In the genomic region with DNA sequence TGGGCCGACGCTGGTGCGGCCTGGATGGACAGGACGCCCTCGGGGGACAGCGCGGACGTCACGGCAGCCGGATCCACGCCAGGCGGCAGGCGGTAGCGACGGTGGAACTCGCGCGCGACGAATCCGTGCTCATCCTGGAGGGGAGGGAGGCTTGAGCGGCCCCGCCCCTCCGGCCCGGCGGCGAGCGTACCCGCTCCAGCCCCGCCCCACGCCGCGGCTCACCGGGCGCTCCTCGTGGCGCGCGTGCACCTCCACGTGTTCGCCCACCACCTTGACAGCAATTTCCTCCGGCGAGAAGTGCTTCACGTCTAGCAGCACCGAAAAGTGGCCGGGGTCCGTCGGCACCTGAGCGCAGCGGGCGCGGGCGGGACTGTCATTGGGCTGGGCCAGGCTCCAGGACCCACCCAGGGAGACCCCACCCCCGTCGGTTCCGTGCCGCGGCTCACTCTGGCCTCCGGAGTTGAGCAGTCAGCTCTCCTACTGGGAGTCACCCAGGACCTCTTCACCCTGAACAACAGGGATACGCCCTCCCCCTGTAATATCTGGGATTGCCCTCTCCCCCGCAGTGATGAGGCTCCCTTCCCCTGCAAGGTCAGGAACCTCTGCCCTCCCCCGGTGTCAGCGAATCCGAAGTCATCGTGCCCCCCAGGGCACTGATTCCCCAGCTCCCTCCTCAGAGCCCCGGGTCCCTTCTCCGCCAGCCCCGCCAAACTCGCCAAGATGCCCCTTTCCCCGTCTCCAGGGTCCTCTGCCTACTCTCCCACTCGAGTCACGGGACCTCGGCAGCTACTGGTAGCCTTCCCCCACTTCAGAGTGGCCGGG, we compare ENCODE assay signal across 9 cellular contexts. TPM values are rescaled to one million over a fixed set of nuclear protein-coding genes. Genes with fewer than 3 reads are reported as not detected.
DNase-seq lines count a peak whose midpoint lies in the region; ATAC-seq, FAIRE-seq and TF ChIP-seq lines count a peak whose summit lies in the region.
"Had no signal": no experiment of that assay in that cellular context is flagged by ENCODE, and none has a peak within 500 bp of the region (broad histone marks: within the 10 kb centered on the region; RNA-seq: fewer than 3 reads in every experiment).

No MANE protein-coding gene starts in this region.

- no peak for FAIRE-seq in RCC 7860 (lab: Jason Lieb, UNC)
- FAIRE-seq: bronchial epithelial cell had no signal

- peaks cover 41% of the 10 kb centered on the region for H3K4me1 Mint-ChIP-seq in CD4-positive, alpha-beta T cell (ENCODE audit: low read depth)
- peaks cover 36% of the 10 kb centered on the region for H3K4me1 Mint-ChIP-seq in activated CD8-positive, alpha-beta T cell treated with anti-CD3 and anti-CD28 coated beads, Interleukin-2, amount 10 ng/mL, durations not matched to agents 7 days and 5 days (ENCODE audit: low read depth)
- H3K4me1 Mint-ChIP-seq in neural crest cell = peaks cover 25% of the 10 kb centered on the region

- H3K36me3 Mint-ChIP-seq in CD4-positive, alpha-beta T cell (ENCODE audit: low read depth) = peaks cover 35% of the 10 kb centered on the region
- H3K36me3 Mint-ChIP-seq in activated CD8-positive, alpha-beta T cell treated with anti-CD3 and anti-CD28 coated beads, Interleukin-2, amount 10 ng/mL, durations not matched to agents 7 days and 5 days (ENCODE audit: low read depth) = peaks cover 27% of the 10 kb centered on the region
- H3K36me3 Mint-ChIP-seq in neural crest cell (ENCODE audit: low read depth) = no peaks in the 10 kb centered on the region

- ATAC-seq in CD4-positive, alpha-beta T cell (ENCODE audit: poor library complexity) = peak; percentile 5
- ATAC-seq in activated CD8-positive, alpha-beta T cell treated with anti-CD3 and anti-CD28 coated beads, Interleukin-2, amount 10 ng/mL, durations not matched to agents 7 days and 5 days = no peak
- ATAC-seq in HG03025 (IDR thresholded peaks at IDR 0.05; ENCODE audit: low FRiP score, unreplicated experiment) = no peak

- H3K9me3 ChIP-seq in CD4-positive, alpha-beta T cell (ENCODE audit: control insufficient read depth, low read length) = no peaks in the 10 kb centered on the region
- no peaks in the 10 kb centered on the region for H3K9me3 ChIP-seq in esophagus squamous epithelium

- 20 to 50% methylated on average over 14 to 33 of the region's 74 CpGs for WGBS in esophagus squamous epithelium, 2 donors

- H3K4me3 Mint-ChIP-seq in CD4-positive, alpha-beta T cell = peak overlapping the region; percentile 68
- H3K4me3 Mint-ChIP-seq in activated CD8-positive, alpha-beta T cell treated with anti-CD3 and anti-CD28 coated beads, Interleukin-2, amount 10 ng/mL, durations not matched to agents 7 days and 5 days = peak overlapping the region; percentile 48
- H3K4me3 Mint-ChIP-seq in neural crest cell = peak overlapping the region; percentile 84

- no peaks in the 10 kb centered on the region for H3K27me3 ChIP-seq in CD4-positive, alpha-beta T cell (ENCODE audit: control insufficient read depth, insufficient read depth, low read length)
- H3K27me3 ChIP-seq in esophagus squamous epithelium = no peaks in the 10 kb centered on the region

- no peaks in the 10 kb centered on the region for H3K9me3 Mint-ChIP-seq in CD4-positive, alpha-beta T cell
- H3K9me3 Mint-ChIP-seq in activated CD8-positive, alpha-beta T cell treated with anti-CD3 and anti-CD28 coated beads, Interleukin-2, amount 10 ng/mL, durations not matched to agents 7 days and 5 days (ENCODE audit: insufficient read depth) = no peaks in the 10 kb centered on the region
- H3K9me3 Mint-ChIP-seq in neural crest cell = no peaks in the 10 kb centered on the region

- peaks cover 32 to 53% (median 37%) of the 10 kb centered on the region in 3 donors for H3K4me1 ChIP-seq in esophagus squamous epithelium

- peak; percentile 31 to 70 (median 46) for DNase-seq in CD4-positive, alpha-beta T cell
- peak; percentile 58 for DNase-seq in activated CD8-positive, alpha-beta T cell treated with anti-CD3 and anti-CD28 coated beads, Interleukin-2, amount 10 ng/mL, durations not matched to agents 7 days and 5 days
- DNase-seq in esophagus squamous epithelium (lab: John Stamatoyannopoulos, UW) (no peak), neural crest cell (ENCODE audit: low read depth, low spot score) (no peak), ureter (ENCODE audit: low spot score) (peak; percentile 85), Ammon's horn (ENCODE audit: low spot score) (no peak), RCC 7860 (ENCODE audit: low spot score) (no peak)

- H3K27me3 Mint-ChIP-seq in CD4-positive, alpha-beta T cell = peaks cover 15% of the 10 kb centered on the region
- H3K27me3 Mint-ChIP-seq in activated CD8-positive, alpha-beta T cell treated with anti-CD3 and anti-CD28 coated beads, Interleukin-2, amount 10 ng/mL, durations not matched to agents 7 days and 5 days (ENCODE audit: low read depth) = no peaks in the 10 kb centered on the region
- H3K27me3 Mint-ChIP-seq in neural crest cell (ENCODE audit: low read depth) = peaks cover 2% of the 10 kb centered on the region

- no peak overlapping the region for H3K27ac ChIP-seq in CD4-positive, alpha-beta T cell (ENCODE audit: low read depth, low read length)
- H3K27ac ChIP-seq in esophagus squamous epithelium = peak overlapping the region; percentile 93 to 98 (median 96)

- H3K36me3 ChIP-seq in esophagus squamous epithelium = peaks cover 8 to 43% (median 21%) of the 10 kb centered on the region in 3 donors

- intact Hi-C loops in CD4-positive, alpha-beta T cell (cut with DNase I, micrococcal nuclease) = loop anchor here (5.0 to 10.0 kb wide), 5 partner anchors 38 to 929 kb away; a partner anchor contains a TSS
- intact Hi-C loops in esophagus squamous epithelium (cut with DNase I) = no loop called here

- no peak for TF ChIP-seq CTCF in CD4-positive, alpha-beta T cell (IDR thresholded peaks at IDR 0.05)
- TF ChIP-seq CTCF in esophagus squamous epithelium (IDR thresholded peaks at IDR 0.05) (no peak), neural crest cell (conservative IDR thresholded peaks at IDR 0.05) (no peak)

- no peak for TF ChIP-seq POLR2A in esophagus squamous epithelium (IDR thresholded peaks at IDR 0.05)

- CTCF ChIA-PET in CD4-positive, alpha-beta T cell (lab: Charles Lee) = no interaction called here
- CTCF ChIA-PET in activated CD8-positive, alpha-beta T cell treated with anti-CD3 and anti-CD28 coated beads, Interleukin-2, amount 10 ng/mL, durations not matched to agents 7 days and 5 days (lab: Charles Lee) = interaction anchor here (1.0 kb wide), 1 partner anchor 10 kb away, joined by 3 read pairs; a partner anchor contains a TSS

- no peak overlapping the region for H3K27ac Mint-ChIP-seq in CD4-positive, alpha-beta T cell
- H3K27ac Mint-ChIP-seq in activated CD8-positive, alpha-beta T cell treated with anti-CD3 and anti-CD28 coated beads, Interleukin-2, amount 10 ng/mL, durations not matched to agents 7 days and 5 days = no peak overlapping the region
- H3K27ac Mint-ChIP-seq in neural crest cell (ENCODE audit: unreplicated experiment) = no peak overlapping the region

- POLR2A ChIA-PET in CD4-positive, alpha-beta T cell (lab: Charles Lee) = interaction anchor here (1.0 kb wide), 1 partner anchor 11 kb away, joined by 3 read pairs; no protein-coding TSS in a partner anchor
- POLR2A ChIA-PET in activated CD8-positive, alpha-beta T cell treated with anti-CD3 and anti-CD28 coated beads, Interleukin-2, amount 10 ng/mL, durations not matched to agents 7 days and 5 days (lab: Charles Lee) = no interaction called here

- H3K4me3 ChIP-seq in esophagus squamous epithelium = peak overlapping the region; percentile 27 to 94 (median 78)

RNA-seq across cellular contexts. Expression of a gene that starts 1.1 kb away (rescaled TPM):
- not detected for total RNA-seq in CD4-positive, alpha-beta T cell
- under 1 TPM in 1 of 2 experiments, not detected in 1; 0.65 TPM for total RNA-seq in activated CD8-positive, alpha-beta T cell treated with anti-CD3 and anti-CD28 coated beads, Interleukin-2, amount 10 ng/mL, durations not matched to agents 7 days and 5 days
- total RNA-seq in esophagus squamous epithelium (10 to 100 TPM in 1 of 4 donors, 1 to 10 TPM in 3; 1.7 to 21.9 (median 3.6) TPM), neural crest cell (0.37 and 0.64 TPM in 2 replicates), ureter (80.9 TPM)

RNA-seq across cellular contexts. Expression of a gene that starts 2.2 kb away (rescaled TPM):
- 10 to 100 TPM; 19.4 to 22.6 TPM for total RNA-seq in CD4-positive, alpha-beta T cell
- 10 to 100 TPM; 48.0 to 54.6 TPM for total RNA-seq in activated CD8-positive, alpha-beta T cell treated with anti-CD3 and anti-CD28 coated beads, Interleukin-2, amount 10 ng/mL, durations not matched to agents 7 days and 5 days
- total RNA-seq in esophagus squamous epithelium (1 to 10 TPM; 3.7 to 9.7 (median 8.6) TPM), neural crest cell (63.4 and 64.0 TPM in 2 replicates), ureter (51.1 TPM)

RNA-seq across cellular contexts. Expression of a gene that starts 7.4 kb away (rescaled TPM):
- total RNA-seq in CD4-positive, alpha-beta T cell = 1 to 10 TPM; 4.8 to 6.0 TPM
- 10 to 100 TPM; 10.5 to 12.4 TPM for total RNA-seq in activated CD8-positive, alpha-beta T cell treated with anti-CD3 and anti-CD28 coated beads, Interleukin-2, amount 10 ng/mL, durations not matched to agents 7 days and 5 days
- total RNA-seq in esophagus squamous epithelium = 10 to 100 TPM in 2 of 4 donors, 1 to 10 TPM in 2; 5.7 to 13.4 (median 9.5) TPM
- total RNA-seq in neural crest cell = 7.5 and 12.5 TPM in 2 replicates
- total RNA-seq in ureter = 7.2 TPM

RNA-seq across cellular contexts. Expression of a gene that starts 10.3 kb away (rescaled TPM):
- total RNA-seq in CD4-positive, alpha-beta T cell = 1 to 10 TPM; 7.3 to 9.4 TPM
- total RNA-seq in activated CD8-positive, alpha-beta T cell treated with anti-CD3 and anti-CD28 coated beads, Interleukin-2, amount 10 ng/mL, durations not matched to agents 7 days and 5 days = 10 to 100 TPM; 44.1 to 48.2 TPM
- total RNA-seq in esophagus squamous epithelium (10 to 100 TPM; 23.3 to 33.9 (median 32.3) TPM), neural crest cell (67.3 and 69.2 TPM in 2 replicates), ureter (81.1 TPM)

RNA-seq across cellular contexts. Expression of a gene that starts 10.5 kb away (rescaled TPM):
- total RNA-seq in CD4-positive, alpha-beta T cell = 10 to 100 TPM; 74.6 to 85.8 TPM
- total RNA-seq in activated CD8-positive, alpha-beta T cell treated with anti-CD3 and anti-CD28 coated beads, Interleukin-2, amount 10 ng/mL, durations not matched to agents 7 days and 5 days = 10 to 100 TPM; 23.3 to 24.0 TPM
- total RNA-seq in esophagus squamous epithelium (10 to 100 TPM; 10.2 to 19.0 (median 17.5) TPM), neural crest cell (19.4 and 21.6 TPM in 2 replicates), ureter (32.9 TPM)

Comparison
In these comparisons a context has a peak if more than half of its experiments do, and no peak if none do; other contexts are left out.
1. DNase-seq: peak in CD4-positive, alpha-beta T cell (10 of 10), activated CD8-positive, alpha-beta T cell treated with anti-CD3 and anti-CD28 coated beads, Interleukin-2, amount 10 ng/mL, durations not matched to agents 7 days and 5 days (single experiment) and ureter (single experiment); none in esophagus squamous epithelium (single experiment), neural crest cell (single experiment), Ammon's horn (single experiment) and RCC 7860 (single experiment).
2. Peak in every context shown above with its lines, with median percentiles within 50 percentile points of each other: H3K4me3 Mint-ChIP-seq.